ENCODE assay signal across 16 cellular contexts in genomic region chr5:171469336-171469735, GRCh38. TPM values are rescaled to one million over a fixed set of nuclear protein-coding genes. Genes with fewer than 3 reads are reported as not detected.
"Had no signal": no experiment of that assay in that cellular context is flagged by ENCODE, and none has a peak within 500 bp of the region (broad histone marks: within the 10 kb centered on the region; RNA-seq: fewer than 3 reads in every experiment).

No MANE protein-coding gene starts in this region.

- H3K9me3 ChIP-seq: stomach, thoracic aorta had no signal

- ATAC-seq: activated CD4-positive, CD25-positive, alpha-beta regulatory T cell treated with anti-CD3 and anti-CD28 coated beads, Interleukin-2, amount 50 U/mL, for 24 hours; activated CD8-positive, alpha-beta memory T cell treated with anti-CD3 and anti-CD28 coated beads, Interleukin-2, amount 10 ng/mL, durations not matched to agents 7 days and 5 days; activated naive CD4-positive, alpha-beta T cell treated with anti-CD3 and anti-CD28 coated beads, Interleukin-2, amount 50 U/mL, for 72 hours; effector memory CD8-positive, alpha-beta T cell had no signal

- H3K4me3 ChIP-seq: hepatocyte, right atrium auricular region, skin epidermis, stomach, thoracic aorta had no signal

- H3K36me3 ChIP-seq: right atrium auricular region, stomach, thoracic aorta had no signal

- H3K27me3 ChIP-seq: hepatocyte, right atrium auricular region had no signal

- H3K4me1 ChIP-seq: right atrium auricular region, stomach had no signal

- FAIRE-seq: urothelium cell line had no signal

- H3K27ac ChIP-seq: epithelial cell of prostate, hepatocyte, right atrium auricular region, skin epidermis, stomach, thoracic aorta had no signal

- DNase-seq: activated CD8-positive, alpha-beta memory T cell treated with anti-CD3 and anti-CD28 coated beads, Interleukin-2, amount 10 ng/mL, durations not matched to agents 7 days and 5 days; activated effector memory CD4-positive, alpha-beta T cell treated with Interleukin-2 at 50 U/mL for 16 hours; activated T-cell treated with anti-CD3 and anti-CD28 coated beads, Interleukin-2, amount 50 U/mL, for 24 hours; amygdala; cortex of kidney; effector memory CD8-positive, alpha-beta T cell; posterior cingulate gyrus; stomach had no signal

RNA-seq across cellular contexts. Expression of gene FGF18, which starts 49.9 kb away (rescaled TPM):
- total RNA-seq: activated CD8-positive, alpha-beta memory T cell treated with anti-CD3 and anti-CD28 coated beads, Interleukin-2, amount 10 ng/mL, durations not matched to agents 7 days and 5 days had no signal
